In the genomic region with DNA sequence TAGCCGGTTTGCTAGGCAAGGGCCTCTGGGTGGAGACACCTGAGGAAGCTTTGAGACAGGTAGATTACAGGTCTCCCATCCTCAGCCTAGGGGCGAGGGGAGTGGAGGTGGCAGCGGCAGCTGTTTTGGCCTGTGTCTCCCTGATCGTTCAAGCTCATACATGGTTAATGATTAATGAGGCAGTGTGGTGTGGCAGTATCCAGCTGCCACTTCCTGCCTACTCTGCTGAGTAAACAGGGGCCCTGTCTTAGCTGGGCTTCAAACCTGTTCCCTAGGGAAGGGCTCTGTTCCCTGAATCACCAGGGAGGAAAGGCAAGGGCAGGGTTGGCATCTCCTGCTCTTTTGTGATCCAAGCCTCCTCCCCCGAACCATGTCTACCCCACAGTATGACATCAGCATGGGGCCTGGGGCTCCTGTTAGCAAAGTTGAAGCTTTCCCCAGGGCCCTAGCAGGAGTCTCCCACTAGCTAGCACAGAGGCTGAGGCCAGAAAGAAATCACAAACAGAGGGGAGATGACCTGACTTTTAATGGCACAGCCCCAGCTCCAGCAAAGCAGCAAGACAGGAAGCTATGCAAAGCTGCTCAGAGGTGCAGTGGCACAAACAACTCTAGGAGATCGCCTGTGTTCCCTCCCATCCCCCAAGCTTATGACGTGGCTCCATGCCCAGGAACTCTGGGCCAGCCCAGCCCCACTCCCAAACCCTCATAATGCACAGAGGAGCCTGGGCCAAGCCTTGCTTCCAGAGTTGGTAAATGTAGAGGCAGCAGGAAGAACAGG, we compare ENCODE assay signal across 1 cellular context.
TF ChIP-seq lines count a peak whose summit lies in the region.

No MANE protein-coding gene starts in this region.

TF ChIP-seq in HepG2, 621 proteins besides CTCF, POLR2A, EP300 and RAD21 (continued from another document and continues in another):
- no peak for TF ChIP-seq ZBTB49 (CRISPR knock-in tag; IDR thresholded peaks at IDR 0.05; ENCODE audit: borderline replicate concordance)
- TF ChIP-seq ZNF589 (CRISPR knock-in tag; conservative IDR thresholded peaks at IDR 0.05), result no peak
- peak; percentile 45 for TF ChIP-seq SRSF1 (optimal IDR thresholded peaks at IDR 0.05; ENCODE audit: low read depth, low read length)
- TF ChIP-seq SP5 (CRISPR knock-in tag; IDR thresholded peaks at IDR 0.05; ENCODE audit: borderline replicate concordance, low read depth), result 0 out of 2 replicates have a peak, but pooled peaks have one; percentile 25
- TF ChIP-seq ZNF235 (CRISPR knock-in tag; IDR thresholded peaks at IDR 0.05; ENCODE audit: borderline replicate concordance), result no peak
- TF ChIP-seq EEA1 (CRISPR knock-in tag; IDR thresholded peaks at IDR 0.05; ENCODE audit: borderline replicate concordance), result 0 out of 2 replicates have a peak, but pooled peaks have one; percentile 69
- TF ChIP-seq ZNF296 (CRISPR knock-in tag; conservative IDR thresholded peaks at IDR 0.05), result no peak
- TF ChIP-seq NRL (CRISPR knock-in tag; IDR thresholded peaks at IDR 0.05; ENCODE audit: borderline replicate concordance), result peak; percentile 51; the same call in 1 of the 2 replicates
- TF ChIP-seq ZNF772 (CRISPR knock-in tag; IDR thresholded peaks at IDR 0.05), result peak; percentile 85
- TF ChIP-seq ZNF615 (CRISPR knock-in tag; IDR thresholded peaks at IDR 0.05; ENCODE audit: borderline replicate concordance), result 0 out of 2 replicates have a peak, but pooled peaks have one; percentile 70
- peak; percentile 36; the same call in 1 of the 2 replicates for TF ChIP-seq BCL6 (CRISPR knock-in tag; IDR thresholded peaks at IDR 0.05)
- peak; percentile 99 for TF ChIP-seq HNF1A (IDR thresholded peaks at IDR 0.05; ENCODE audit: low read depth)
- peak; percentile 100 for TF ChIP-seq HNF1A (CRISPR knock-in tag; IDR thresholded peaks at IDR 0.05; ENCODE audit: borderline replicate concordance)
- TF ChIP-seq, protein P1, sequence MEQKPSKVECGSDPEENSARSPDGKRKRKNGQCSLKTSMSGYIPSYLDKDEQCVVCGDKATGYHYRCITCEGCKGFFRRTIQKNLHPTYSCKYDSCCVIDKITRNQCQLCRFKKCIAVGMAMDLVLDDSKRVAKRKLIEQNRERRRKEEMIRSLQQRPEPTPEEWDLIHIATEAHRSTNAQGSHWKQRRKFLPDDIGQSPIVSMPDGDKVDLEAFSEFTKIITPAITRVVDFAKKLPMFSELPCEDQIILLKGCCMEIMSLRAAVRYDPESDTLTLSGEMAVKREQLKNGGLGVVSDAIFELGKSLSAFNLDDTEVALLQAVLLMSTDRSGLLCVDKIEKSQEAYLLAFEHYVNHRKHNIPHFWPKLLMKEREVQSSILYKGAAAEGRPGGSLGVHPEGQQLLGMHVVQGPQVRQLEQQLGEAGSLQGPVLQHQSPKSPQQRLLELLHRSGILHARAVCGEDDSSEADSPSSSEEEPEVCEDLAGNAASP (CRISPR knock-in tag; IDR thresholded peaks at IDR 0.05; ENCODE audit: borderline replicate concordance), result peak; percentile 39
- TF ChIP-seq, protein P2, sequence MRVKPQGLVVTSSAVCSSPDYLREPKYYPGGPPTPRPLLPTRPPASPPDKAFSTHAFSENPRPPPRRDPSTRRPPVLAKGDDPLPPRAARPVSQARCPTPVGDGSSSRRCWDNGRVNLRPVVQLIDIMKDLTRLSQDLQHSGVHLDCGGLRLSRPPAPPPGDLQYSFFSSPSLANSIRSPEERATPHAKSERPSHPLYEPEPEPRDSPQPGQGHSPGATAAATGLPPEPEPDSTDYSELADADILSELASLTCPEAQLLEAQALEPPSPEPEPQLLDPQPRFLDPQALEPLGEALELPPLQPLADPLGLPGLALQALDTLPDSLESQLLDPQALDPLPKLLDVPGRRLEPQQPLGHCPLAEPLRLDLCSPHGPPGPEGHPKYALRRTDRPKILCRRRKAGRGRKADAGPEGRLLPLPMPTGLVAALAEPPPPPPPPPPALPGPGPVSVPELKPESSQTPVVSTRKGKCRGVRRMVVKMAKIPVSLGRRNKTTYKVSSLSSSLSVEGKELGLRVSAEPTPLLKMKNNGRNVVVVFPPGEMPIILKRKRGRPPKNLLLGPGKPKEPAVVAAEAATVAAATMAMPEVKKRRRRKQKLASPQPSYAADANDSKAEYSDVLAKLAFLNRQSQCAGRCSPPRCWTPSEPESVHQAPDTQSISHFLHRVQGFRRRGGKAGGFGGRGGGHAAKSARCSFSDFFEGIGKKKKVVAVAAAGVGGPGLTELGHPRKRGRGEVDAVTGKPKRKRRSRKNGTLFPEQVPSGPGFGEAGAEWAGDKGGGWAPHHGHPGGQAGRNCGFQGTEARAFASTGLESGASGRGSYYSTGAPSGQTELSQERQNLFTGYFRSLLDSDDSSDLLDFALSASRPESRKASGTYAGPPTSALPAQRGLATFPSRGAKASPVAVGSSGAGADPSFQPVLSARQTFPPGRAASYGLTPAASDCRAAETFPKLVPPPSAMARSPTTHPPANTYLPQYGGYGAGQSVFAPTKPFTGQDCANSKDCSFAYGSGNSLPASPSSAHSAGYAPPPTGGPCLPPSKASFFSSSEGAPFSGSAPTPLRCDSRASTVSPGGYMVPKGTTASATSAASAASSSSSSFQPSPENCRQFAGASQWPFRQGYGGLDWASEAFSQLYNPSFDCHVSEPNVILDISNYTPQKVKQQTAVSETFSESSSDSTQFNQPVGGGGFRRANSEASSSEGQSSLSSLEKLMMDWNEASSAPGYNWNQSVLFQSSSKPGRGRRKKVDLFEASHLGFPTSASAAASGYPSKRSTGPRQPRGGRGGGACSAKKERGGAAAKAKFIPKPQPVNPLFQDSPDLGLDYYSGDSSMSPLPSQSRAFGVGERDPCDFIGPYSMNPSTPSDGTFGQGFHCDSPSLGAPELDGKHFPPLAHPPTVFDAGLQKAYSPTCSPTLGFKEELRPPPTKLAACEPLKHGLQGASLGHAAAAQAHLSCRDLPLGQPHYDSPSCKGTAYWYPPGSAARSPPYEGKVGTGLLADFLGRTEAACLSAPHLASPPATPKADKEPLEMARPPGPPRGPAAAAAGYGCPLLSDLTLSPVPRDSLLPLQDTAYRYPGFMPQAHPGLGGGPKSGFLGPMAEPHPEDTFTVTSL (CRISPR knock-in tag; IDR thresholded peaks at IDR 0.05; ENCODE audit: borderline replicate concordance), result peak; percentile 59; the same call in 1 of the 2 replicates
- peak; percentile 96 for TF ChIP-seq SAP130 (CRISPR knock-in tag; IDR thresholded peaks at IDR 0.05; ENCODE audit: low read depth)
- peak; percentile 91 for TF ChIP-seq ZNF556 (CRISPR knock-in tag; IDR thresholded peaks at IDR 0.05; ENCODE audit: borderline replicate concordance)
- no peak for TF ChIP-seq RFX1 (IDR thresholded peaks at IDR 0.05)
- TF ChIP-seq ZNF441 (CRISPR knock-in tag; IDR thresholded peaks at IDR 0.05; ENCODE audit: borderline replicate concordance), result peak; percentile 65; the same call in 1 of the 2 replicates
- peak; percentile 34; the same call in 1 of the 2 replicates for TF ChIP-seq KDM5B (CRISPR knock-in tag; IDR thresholded peaks at IDR 0.05; ENCODE audit: borderline replicate concordance)
- peak; percentile 81 for TF ChIP-seq PRPF4 (IDR thresholded peaks at IDR 0.05; ENCODE audit: low read depth, low read length, poor library complexity, severe bottlenecking)
- TF ChIP-seq ZBTB34 (CRISPR knock-in tag; IDR thresholded peaks at IDR 0.05), result peak; percentile 82
- no peak for TF ChIP-seq POLR2AphosphoS2 (IDR thresholded peaks at IDR 0.05; ENCODE audit: low read depth, low read length)
- TF ChIP-seq ZNF234 (CRISPR knock-in tag; conservative IDR thresholded peaks at IDR 0.05), result no peak
- peak; percentile 90; the same call in 1 of the 2 replicates for TF ChIP-seq HNRNPUL1 (IDR thresholded peaks at IDR 0.05; ENCODE audit: low read depth, low read length)
- TF ChIP-seq, protein P3, sequence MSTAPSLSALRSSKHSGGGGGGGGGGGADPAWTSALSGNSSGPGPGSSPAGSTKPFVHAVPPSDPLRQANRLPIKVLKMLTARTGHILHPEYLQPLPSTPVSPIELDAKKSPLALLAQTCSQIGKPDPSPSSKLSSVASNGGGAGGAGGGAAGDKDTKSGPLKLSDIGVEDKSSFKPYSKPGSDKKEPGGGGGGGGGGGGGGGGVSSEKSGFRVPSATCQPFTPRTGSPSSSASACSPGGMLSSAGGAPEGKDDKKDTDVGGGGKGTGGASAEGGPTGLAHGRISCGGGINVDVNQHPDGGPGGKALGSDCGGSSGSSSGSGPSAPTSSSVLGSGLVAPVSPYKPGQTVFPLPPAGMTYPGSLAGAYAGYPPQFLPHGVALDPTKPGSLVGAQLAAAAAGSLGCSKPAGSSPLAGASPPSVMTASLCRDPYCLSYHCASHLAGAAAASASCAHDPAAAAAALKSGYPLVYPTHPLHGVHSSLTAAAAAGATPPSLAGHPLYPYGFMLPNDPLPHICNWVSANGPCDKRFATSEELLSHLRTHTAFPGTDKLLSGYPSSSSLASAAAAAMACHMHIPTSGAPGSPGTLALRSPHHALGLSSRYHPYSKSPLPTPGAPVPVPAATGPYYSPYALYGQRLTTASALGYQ (CRISPR knock-in tag; IDR thresholded peaks at IDR 0.05), result peak; percentile 45; the same call in 1 of the 2 replicates
- peak; percentile 78; the same call in 1 of the 2 replicates for TF ChIP-seq GZF1 (CRISPR knock-in tag; IDR thresholded peaks at IDR 0.05)
- peak; percentile 75; the same call in 1 of the 2 replicates for TF ChIP-seq ZNF501 (CRISPR knock-in tag; IDR thresholded peaks at IDR 0.05)
- peak; percentile 68; the same call in 1 of the 2 replicates for TF ChIP-seq DPF2 (CRISPR knock-in tag; IDR thresholded peaks at IDR 0.05; ENCODE audit: borderline replicate concordance, low read depth)
- TF ChIP-seq ZNF713 (CRISPR knock-in tag; IDR thresholded peaks at IDR 0.05), result 0 out of 2 replicates have a peak, but pooled peaks have one; percentile 32
- TF ChIP-seq, protein P4, sequence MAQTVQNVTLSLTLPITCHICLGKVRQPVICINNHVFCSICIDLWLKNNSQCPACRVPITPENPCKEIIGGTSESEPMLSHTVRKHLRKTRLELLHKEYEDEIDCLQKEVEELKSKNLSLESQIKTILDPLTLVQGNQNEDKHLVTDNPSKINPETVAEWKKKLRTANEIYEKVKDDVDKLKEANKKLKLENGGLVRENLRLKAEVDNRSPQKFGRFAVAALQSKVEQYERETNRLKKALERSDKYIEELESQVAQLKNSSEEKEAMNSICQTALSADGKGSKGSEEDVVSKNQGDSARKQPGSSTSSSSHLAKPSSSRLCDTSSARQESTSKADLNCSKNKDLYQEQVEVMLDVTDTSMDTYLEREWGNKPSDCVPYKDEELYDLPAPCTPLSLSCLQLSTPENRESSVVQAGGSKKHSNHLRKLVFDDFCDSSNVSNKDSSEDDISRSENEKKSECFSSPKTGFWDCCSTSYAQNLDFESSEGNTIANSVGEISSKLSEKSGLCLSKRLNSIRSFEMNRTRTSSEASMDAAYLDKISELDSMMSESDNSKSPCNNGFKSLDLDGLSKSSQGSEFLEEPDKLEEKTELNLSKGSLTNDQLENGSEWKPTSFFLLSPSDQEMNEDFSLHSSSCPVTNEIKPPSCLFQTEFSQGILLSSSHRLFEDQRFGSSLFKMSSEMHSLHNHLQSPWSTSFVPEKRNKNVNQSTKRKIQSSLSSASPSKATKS (CRISPR knock-in tag; IDR thresholded peaks at IDR 0.05), result no peak
- TF ChIP-seq ZMYM4 (CRISPR knock-in tag; IDR thresholded peaks at IDR 0.05), result peak; percentile 57; the same call in 1 of the 2 replicates
